8 cellular contexts compared by ENCODE assay signal in genomic region chr2:110678457-110679336, GRCh38. TPM values are rescaled to one million over a fixed set of nuclear protein-coding genes. Genes with fewer than 3 reads are reported as not detected.
DNase-seq lines count a peak whose midpoint lies in the region; TF ChIP-seq lines count a peak whose summit lies in the region.

No MANE protein-coding gene starts in this region.

- TF ChIP-seq POLR2A in Peyer's patch (IDR thresholded peaks at IDR 0.05) (no peak), sigmoid colon (IDR thresholded peaks at IDR 0.05) (no peak)

- 1% methylated on average over 28 of the region's 28 CpGs for WGBS in sigmoid colon, 2 donors

- H3K36me3 ChIP-seq in Peyer's patch: no peaks in the 10 kb centered on the region
- H3K36me3 ChIP-seq in sigmoid colon: no peaks in the 10 kb centered on the region

- H3K4me1 ChIP-seq in Peyer's patch (peaks cover 0 to 22% (median 4%) of the 10 kb centered on the region in 4 donors), sigmoid colon (peaks cover 0 to 20% (median 11%) of the 10 kb centered on the region in 4 donors)

- no peak for TF ChIP-seq CTCF in AG10803 (conservative IDR thresholded peaks at IDR 0.05; ENCODE audit: low read length)
- no peak for TF ChIP-seq CTCF in GM20000 (IDR thresholded peaks at IDR 0.05; ENCODE audit: extremely low read depth, missing control alignments)
- TF ChIP-seq CTCF in Peyer's patch (IDR thresholded peaks at IDR 0.05): no peak
- no peak for TF ChIP-seq CTCF in sigmoid colon (IDR thresholded peaks at IDR 0.05)

- H3K4me3 ChIP-seq in AG10803 (ENCODE audit: low read length) (peak overlapping the region; percentile 84), Peyer's patch (peak overlapping the region; percentile 62 to 77 (median 67)), sigmoid colon (peak overlapping the region; percentile 45 to 63 (median 61))

- no peak for TF ChIP-seq EP300 in sigmoid colon (IDR thresholded peaks at IDR 0.05)

- H3K27ac ChIP-seq in Peyer's patch (peak overlapping the region; percentile 72 to 85 (median 80)), sigmoid colon (peak overlapping the region; percentile 82 to 91 (median 85))

- DNase-seq in AG10803 (ENCODE audit: low read depth) (peak; percentile 27), GM20000 (ENCODE audit: low spot score) (peak; percentile 25), Peyer's patch (peak; percentile 42 to 57 (median 56)), anterior cingulate cortex (lab: John Stamatoyannopoulos, UW) (peak in 34 of 58 donors; percentile 3 to 68 (median 28)), hippocampal formation (lab: John Stamatoyannopoulos, UW) (peak; percentile 23 to 50), sigmoid colon (peak; percentile 67), LoVo (ENCODE audit: low spot score) (no peak), NCI-H774 (lab: John Stamatoyannopoulos, UW) (no peak)

- H3K27me3 ChIP-seq in Peyer's patch: no peaks in the 10 kb centered on the region
- peaks cover 0 to 11% (median 8%) of the 10 kb centered on the region in 3 donors for H3K27me3 ChIP-seq in sigmoid colon

- intact Hi-C loops in sigmoid colon (cut with DNase I): loop anchor here (5.0 kb wide), 1 partner anchor 79 kb away; no protein-coding TSS in a partner anchor

- H3K9me3 ChIP-seq in Peyer's patch (no peaks in the 10 kb centered on the region), sigmoid colon (no peaks in the 10 kb centered on the region)

RNA-seq across cellular contexts. Expression of gene BUB1, which starts 0.8 kb away (rescaled TPM):
- 1 to 10 TPM; 4.0 to 9.1 (median 5.2) TPM for total RNA-seq in Peyer's patch
- total RNA-seq in sigmoid colon: 1 to 10 TPM in 1 of 4 donors, under 1 TPM in 3; 0.33 to 1.1 (median 0.76) TPM
- polyA plus RNA-seq in sigmoid colon: 10 to 100 TPM in 1 of 3 donors, 1 to 10 TPM in 2; 1.2 to 12.3 (median 2.1) TPM

RNA-seq across cellular contexts. Expression of gene ACOXL, which starts 53.7 kb away (rescaled TPM):
- total RNA-seq in Peyer's patch (not detected), sigmoid colon (not detected)
- polyA plus RNA-seq in sigmoid colon: under 1 TPM in 1 of 3 donors, not detected in 2; 0.45 TPM

Comparison
In these comparisons a context has a peak if more than half of its experiments do, and no peak if none do; other contexts are left out.
1. DNase-seq: peak in AG10803 (single experiment), GM20000 (single experiment), Peyer's patch (3 of 3), anterior cingulate cortex (34 of 58), hippocampal formation (2 of 2) and sigmoid colon (single experiment); none in LoVo (single experiment) and NCI-H774 (single experiment).
2. Peak in every context shown above with its lines, with median percentiles within 50 percentile points of each other: H3K4me3 ChIP-seq.